21 cellular contexts compared by ENCODE assay signal in the genomic region with DNA sequence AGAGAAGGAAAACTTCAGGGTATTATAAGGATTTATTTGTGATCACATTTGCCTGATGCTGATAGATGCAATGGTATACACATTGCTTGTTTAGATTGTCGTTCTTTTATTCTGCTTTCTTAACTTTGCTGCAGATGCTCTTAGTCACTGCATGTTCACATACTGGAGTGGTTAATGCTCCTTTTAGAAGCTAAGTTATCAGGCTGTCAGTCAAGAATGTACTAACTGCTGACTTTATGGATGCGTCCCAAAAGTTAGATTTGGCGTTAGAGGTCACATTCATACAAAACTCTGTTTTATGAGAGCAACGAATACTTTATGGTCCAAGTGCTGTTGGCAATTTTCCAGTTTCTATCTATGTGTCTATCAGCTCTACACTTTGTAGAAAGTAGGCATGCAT.
A peak's percentile ranks its signal among the peaks of the same experiment; 100 is the strongest.
DNase-seq lines count a peak whose midpoint lies in the region; ATAC-seq, FAIRE-seq and TF ChIP-seq lines count a peak whose summit lies in the region.
"Had no signal": no experiment of that assay in that cellular context is flagged by ENCODE, and none has a peak within 500 bp of the region (broad histone marks: within the 10 kb centered on the region; RNA-seq: fewer than 3 reads in every experiment).

No MANE protein-coding gene starts in this region.

- DNase-seq in AG08395 (ENCODE audit: low spot score): peak; percentile 39
- DNase-seq in HEK293T (ENCODE audit: extremely low spot score): no peak
- DNase-seq in bronchial epithelial cell (ENCODE audit: low read depth): no peak
- DNase-seq in left ventricle myocardium superior: no peak
- no peak for DNase-seq in glomerular visceral epithelial cell (ENCODE audit: extremely low spot score)
- DNase-seq in Caco-2: no peak
- DNase-seq: activated CD4-positive, alpha-beta T cell treated with anti-CD3 and anti-CD28 coated beads, Interleukin-2, amount 50 U/mL, for 48 hours; activated naive CD4-positive, alpha-beta T cell; brain microvascular endothelial cell; DMS153; dorsolateral prefrontal cortex; MV-4-11; NCI-H187 treated with DMSO at 0.1 percent for 48 hours; RPMI8226; T-cell had no signal

- H3K4me1 Mint-ChIP-seq in Caco-2 (ENCODE audit: low read depth, unreplicated experiment): peaks cover 11% of the 10 kb centered on the region

- H3K9me3 ChIP-seq in Caco-2: no peaks in the 10 kb centered on the region
- H3K9me3 ChIP-seq: A549, suprapubic skin had no signal

- H3K27ac Mint-ChIP-seq in Caco-2 (ENCODE audit: unreplicated experiment): no peak overlapping the region
- H3K27ac Mint-ChIP-seq: CD14-positive monocyte had no signal

- CTCF ChIA-PET in HEK293T (lab: Yijun Ruan, JAX) (interaction anchor here (1.4 kb wide), 1 partner anchor 8 kb away, joined by 5 read pairs; no protein-coding TSS in a partner anchor), Caco-2 (lab: Charles Lee) (no interaction called here)

- no peaks in the 10 kb centered on the region; the same call in 1 of the 2 replicates for H3K4me1 ChIP-seq in Caco-2

- no peaks in the 10 kb centered on the region for H3K9me3 Mint-ChIP-seq in Caco-2 (ENCODE audit: unreplicated experiment)
- H3K9me3 Mint-ChIP-seq: T-cell had no signal

- no peak overlapping the region for H3K4me3 ChIP-seq in bronchial epithelial cell (ENCODE audit: low read depth, low read length)
- H3K4me3 ChIP-seq in Caco-2 (ENCODE audit: low read depth, low read length): no peak overlapping the region
- H3K4me3 ChIP-seq: A549, dorsolateral prefrontal cortex, suprapubic skin had no signal

- H3K36me3 ChIP-seq in bronchial epithelial cell (ENCODE audit: control insufficient read depth, insufficient read depth, low read length) (no peaks in the 10 kb centered on the region), Caco-2 (ENCODE audit: control insufficient read depth, insufficient read depth, low read length) (no peaks in the 10 kb centered on the region)
- H3K36me3 ChIP-seq: brain microvascular endothelial cell, suprapubic skin had no signal

- peak; percentile 83 for ATAC-seq in left ventricle myocardium superior
- no peak for ATAC-seq in HG03139 (IDR thresholded peaks at IDR 0.05; ENCODE audit: unreplicated experiment)
- ATAC-seq in HG03432 (IDR thresholded peaks at IDR 0.05; ENCODE audit: unreplicated experiment): no peak
- ATAC-seq: A549, esophagus mucosa, T-cell had no signal

- POLR2A ChIA-PET in HEK293T (lab: Yijun Ruan, JAX) (no interaction called here), Caco-2 (lab: Charles Lee) (no interaction called here)

- no peaks in the 10 kb centered on the region for H3K27me3 Mint-ChIP-seq in Caco-2 (ENCODE audit: insufficient read depth, unreplicated experiment)
- H3K27me3 Mint-ChIP-seq: T-cell had no signal

- H3K27me3 ChIP-seq in bronchial epithelial cell (ENCODE audit: control insufficient read depth, insufficient read depth, low read length): no peaks in the 10 kb centered on the region
- no peaks in the 10 kb centered on the region for H3K27me3 ChIP-seq in Caco-2 (replicated peaks; ENCODE audit: control insufficient read depth, insufficient read depth, low read length)
- H3K27me3 ChIP-seq: brain microvascular endothelial cell, dorsolateral prefrontal cortex, suprapubic skin had no signal

- TF ChIP-seq CTCF in bronchial epithelial cell (IDR thresholded peaks at IDR 0.05; ENCODE audit: insufficient read depth, low read length, severe bottlenecking): no peak
- no peak for TF ChIP-seq CTCF in Caco-2 (IDR thresholded peaks at IDR 0.05; ENCODE audit: insufficient read depth in 1 of 2, low read depth in 1 of 2, low read length in 1 of 2, severe bottlenecking in 1 of 2, unreplicated experiment in 1 of 2)

- no peak overlapping the region for H3K4me3 Mint-ChIP-seq in Caco-2 (ENCODE audit: unreplicated experiment)
- H3K4me3 Mint-ChIP-seq: CD14-positive monocyte had no signal

- BruUV-seq in Caco-2 (replicated peaks; lab: Mats Ljungman, UMichigan): no TSS peak

- peak; percentile 23 for FAIRE-seq in bronchial epithelial cell (lab: Jason Lieb, UNC)
- FAIRE-seq: A549 had no signal

- intact Hi-C loops in left ventricle myocardium superior (cut with micrococcal nuclease): loop anchor here (10.0 kb wide), 1 partner anchor 61 kb away; no protein-coding TSS in a partner anchor
- intact Hi-C loops in Caco-2 (cut with micrococcal nuclease; ENCODE audit: unreplicated experiment): no loop called here

- no peaks in the 10 kb centered on the region for H3K36me3 Mint-ChIP-seq in Caco-2 (ENCODE audit: insufficient read depth, unreplicated experiment)
- H3K36me3 Mint-ChIP-seq: CD14-positive monocyte, T-cell had no signal

TF ChIP-seq in HEK293T, 16 proteins besides CTCF, POLR2A, EP300 and RAD21:
- TF ChIP-seq SUZ12 (IDR thresholded peaks at IDR 0.05) (no peak), TARDBP (IDR thresholded peaks at IDR 0.05) (no peak), ELF4 (IDR thresholded peaks at IDR 0.05) (no peak), NFRKB (IDR thresholded peaks at IDR 0.05) (no peak), L3MBTL2 (conservative IDR thresholded peaks at IDR 0.05) (no peak)
- TF ChIP-seq, protein P1, sequence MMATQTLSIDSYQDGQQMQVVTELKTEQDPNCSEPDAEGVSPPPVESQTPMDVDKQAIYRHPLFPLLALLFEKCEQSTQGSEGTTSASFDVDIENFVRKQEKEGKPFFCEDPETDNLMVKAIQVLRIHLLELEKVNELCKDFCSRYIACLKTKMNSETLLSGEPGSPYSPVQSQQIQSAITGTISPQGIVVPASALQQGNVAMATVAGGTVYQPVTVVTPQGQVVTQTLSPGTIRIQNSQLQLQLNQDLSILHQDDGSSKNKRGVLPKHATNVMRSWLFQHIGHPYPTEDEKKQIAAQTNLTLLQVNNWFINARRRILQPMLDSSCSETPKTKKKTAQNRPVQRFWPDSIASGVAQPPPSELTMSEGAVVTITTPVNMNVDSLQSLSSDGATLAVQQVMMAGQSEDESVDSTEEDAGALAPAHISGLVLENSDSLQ (IDR thresholded peaks at IDR 0.05): peak; percentile 87
